In genomic region chr6:47477497-47478232, GRCh38 we compare ENCODE assay signal across 8 cellular contexts. TPM values are rescaled to one million over a fixed set of nuclear protein-coding genes. Genes with fewer than 3 reads are reported as not detected.
A peak's percentile ranks its signal among the peaks of the same experiment; 100 is the strongest.
DNase-seq lines count a peak whose midpoint lies in the region; ATAC-seq and TF ChIP-seq lines count a peak whose summit lies in the region.

CD2AP (plus strand) TSS chr6:47477789; CDS start chr6:47478245, 456 bp downstream.

- peak within 1 kb of the TSS; percentile 94 for H2AK9ac ChIP-seq in IMR-90 (replicated peaks; ENCODE audit: low read depth, low read length, poor library complexity)

- no peaks in the 10 kb centered on the region for H3K9me2 ChIP-seq in OCI-LY7 (ENCODE audit: insufficient read depth, low read length)

- H3K9me3 ChIP-seq in IMR-90 (ENCODE audit: control insufficient read depth, insufficient read depth, low read length) = no peaks in the 10 kb centered on the region
- no peaks in the 10 kb centered on the region for H3K9me3 ChIP-seq in OCI-LY7 (ENCODE audit: low read length)
- H3K9me3 ChIP-seq in mononuclear cell (ENCODE audit: low read depth, low read length) = no peaks in the 10 kb centered on the region

- H3K18ac ChIP-seq in IMR-90 (ENCODE audit: low read depth, low read length) = peak within 1 kb of the TSS; percentile 53

- peak within 1 kb of the TSS; percentile 92 for H3K23ac ChIP-seq in IMR-90 (ENCODE audit: low read depth, low read length)

- H3K4me1 ChIP-seq in IMR-90 (ENCODE audit: control insufficient read depth, insufficient read depth, low read length) = no peaks in the 10 kb centered on the region; the same call in 1 of the 2 replicates
- H3K4me1 ChIP-seq in OCI-LY7 (ENCODE audit: insufficient read depth, low read length, poor library complexity, severe bottlenecking) = peaks cover 54% of the 10 kb centered on the region
- peaks cover 17% of the 10 kb centered on the region for H3K4me1 ChIP-seq in mononuclear cell (ENCODE audit: insufficient read depth, low read length)

- H3K4ac ChIP-seq in IMR-90 (ENCODE audit: low read depth, low read length) = peak within 1 kb of the TSS; percentile 80

- peaks cover 81% of the 10 kb centered on the region for H3K79me2 ChIP-seq in OCI-LY7 (ENCODE audit: insufficient read depth, low read depth, low read length)

- no peak within 1 kb of the TSS; the same call in 2 of the 3 replicates for H2BK15ac ChIP-seq in IMR-90 (ENCODE audit: low read depth, low read length)

- ATAC-seq in GM21529 (IDR thresholded peaks at IDR 0.05; ENCODE audit: unreplicated experiment) (peak; percentile 86), IMR-90 (ENCODE audit: low read depth) (peak; percentile 94)

- dilution Hi-C loops in IMR-90 (cut with HindIII; ENCODE audit: low sequenced_read_pairs, unreplicated experiment) = no loop called here

- H2BK120ac ChIP-seq in IMR-90 (ENCODE audit: low read depth, low read length) = peak within 1 kb of the TSS; percentile 80

- peaks cover 0 to 22% of the 10 kb centered on the region in 2 experiments; a peak in 3 of 4 replicates for H3K79me1 ChIP-seq in IMR-90 (ENCODE audit: low read depth in 1 of 2, low read length in 2 of 2)

- CTCF ChIA-PET in IMR-90 (lab: Yijun Ruan, JAX) = interaction anchor here (0.6 kb wide), 1 partner anchor 318 kb away, joined by 4 read pairs; no protein-coding TSS in a partner anchor
- CTCF ChIA-PET in OCI-LY7 (lab: Charles Lee; ENCODE audit: unreplicated experiment) = interaction anchor here (0.6 to 1.2 kb wide), 3 partner anchors 12 to 69 kb away, joined by 3 to 4 read pairs (median 3); no protein-coding TSS in a partner anchor

- H3K4me2 ChIP-seq in IMR-90 (ENCODE audit: low read depth, low read length) (peak within 1 kb of the TSS; percentile 97), OCI-LY7 (ENCODE audit: low read length) (peak within 1 kb of the TSS; percentile 82)

- POLR2A ChIA-PET in IMR-90 (lab: Charles Lee; ENCODE audit: unreplicated experiment) (interaction anchor here (0.5 to 0.7 kb wide), 3 partner anchors 12 to 122 kb away, joined by 4 to 16 read pairs (median 13); no protein-coding TSS in a partner anchor), OCI-LY7 (lab: Charles Lee) (interaction anchor here (0.6 to 4.1 kb wide), 37 partner anchors 8 to 231 kb away, joined by 3 to 34 read pairs (median 4); no protein-coding TSS in a partner anchor)

- intact Hi-C loops in IMR-90 (cut with micrococcal nuclease) (loop anchor here (2.0 to 5.0 kb wide), 5 partner anchors 63 to 380 kb away; no protein-coding TSS in a partner anchor), OCI-LY7 (cut with micrococcal nuclease; ENCODE audit: unreplicated experiment) (loop anchor here (1.0 to 5.0 kb wide), 7 partner anchors 38 to 840 kb away; partner anchors contain the start of genes CYP39A1, SLC25A27 and TNFRSF21)

- H2BK5ac ChIP-seq in IMR-90 (ENCODE audit: low read depth, low read length, poor library complexity, severe bottlenecking) = peak within 1 kb of the TSS; percentile 53

- H4K8ac ChIP-seq in IMR-90 (ENCODE audit: low read depth in 2 of 2, low read length in 2 of 2) = peak within 1 kb of the TSS; percentile 69 to 90

- peak within 1 kb of the TSS; percentile 59 for H4K91ac ChIP-seq in IMR-90 (ENCODE audit: insufficient read depth, low read depth, low read length)

- peak within 1 kb of the TSS; percentile 83 for H3K56ac ChIP-seq in IMR-90 (ENCODE audit: extremely low read depth, insufficient read depth, low read length)

- H3K27me3 ChIP-seq in IMR-90 (ENCODE audit: control insufficient read depth, insufficient read depth, low read length) = no peaks in the 10 kb centered on the region
- H3K27me3 ChIP-seq in mononuclear cell (ENCODE audit: insufficient read depth, low read length) = no peaks in the 10 kb centered on the region

- peak within 1 kb of the TSS; percentile 96 for H3K9ac ChIP-seq in IMR-90 (ENCODE audit: low read depth, low read length)

- H3K27ac ChIP-seq in IMR-90 (ENCODE audit: insufficient read depth, low read length) (peak within 1 kb of the TSS; percentile 84), OCI-LY7 (ENCODE audit: low read depth, low read length, poor library complexity, severe bottlenecking) (peak within 1 kb of the TSS; percentile 97)

- TF ChIP-seq CTCF in IMR-90 (conservative IDR thresholded peaks at IDR 0.05; ENCODE audit: low read depth, low read length) (peak; percentile 11; the same call in 1 of the 2 replicates), OCI-LY7 (conservative IDR thresholded peaks at IDR 0.05; ENCODE audit: low read length) (0 out of 2 replicates have a peak, but pooled peaks have one; percentile 30), epithelial cell of esophagus (IDR thresholded peaks at IDR 0.05; ENCODE audit: insufficient read depth, low read depth, low read length, missing control alignments) (no peak)

- peak; percentile 77 for TF ChIP-seq POLR2A in IMR-90 (IDR thresholded peaks at IDR 0.05; ENCODE audit: low read depth, low read length)

- H2AFZ ChIP-seq in IMR-90 (replicated peaks; ENCODE audit: low read length, poor library complexity) = peak within 1 kb of the TSS; percentile 99
- peak within 1 kb of the TSS; percentile 73 for H2AFZ ChIP-seq in OCI-LY7 (ENCODE audit: low read length)

- DNase-seq in DMS153 treated with DMSO at 0.1 percent for 48 hours (lab: John Stamatoyannopoulos, UW; ENCODE audit: unreplicated experiment) (peak; percentile 83), IMR-90 (peak; percentile 74), OCI-LY7 (ENCODE audit: low spot score) (peak; percentile 98), activated T-cell treated with anti-CD3 and anti-CD28 coated beads for 4 hours (peak; percentile 83), epithelial cell of esophagus (ENCODE audit: low read depth) (peak; percentile 89)
- DNase-seq in stimulated activated CD8-positive, alpha-beta memory T cell treated with anti-CD3 and anti-CD28 coated beads, Interleukin-4, amount 100 ng/mL, for 24 hours (ENCODE audit: low read depth) = peak; percentile 84

- H3K36me3 ChIP-seq in IMR-90 (ENCODE audit: control insufficient read depth, insufficient read depth, low read length) (no peaks in the 10 kb centered on the region), OCI-LY7 (ENCODE audit: insufficient read depth, low read length) (peaks cover 8% of the 10 kb centered on the region; the same call in 1 of the 2 replicates)

- peak within 1 kb of the TSS; percentile 90 for H3K14ac ChIP-seq in IMR-90 (replicated peaks; ENCODE audit: low read depth, low read length)

- H4K20me1 ChIP-seq in IMR-90 (ENCODE audit: insufficient read depth, low read length) = peaks cover 5% of the 10 kb centered on the region; the same call in 1 of the 2 replicates
- H4K20me1 ChIP-seq in OCI-LY7 (ENCODE audit: insufficient read depth, low read length) = peaks cover 28% of the 10 kb centered on the region

- WGBS in IMR-90 (ENCODE audit: extremely low coverage in 2 of 2, insufficient read length in 1 of 2), 2 experiments = 0% methylated on average over 42 of the region's 83 CpGs; no CpG with 5 or more reads in 1 of the 2 experiments

- H3K9me1 ChIP-seq in IMR-90 (ENCODE audit: insufficient read depth, low read length) = no peaks in the 10 kb centered on the region

- no peak for TF ChIP-seq RAD21 in IMR-90 (IDR thresholded peaks at IDR 0.05; ENCODE audit: low read length)

- peak within 1 kb of the TSS; percentile 76; the same call in 1 of the 2 replicates for H2AK5ac ChIP-seq in IMR-90 (ENCODE audit: low read depth, low read length)

- H3K4me3 ChIP-seq in IMR-90 (ENCODE audit: insufficient read depth, low read depth, low read length) = peak within 1 kb of the TSS; percentile 92
- peak within 1 kb of the TSS; percentile 81 for H3K4me3 ChIP-seq in OCI-LY7 (ENCODE audit: low read depth, low read length, poor library complexity, severe bottlenecking)
- peak within 1 kb of the TSS; percentile 92 for H3K4me3 ChIP-seq in epithelial cell of esophagus (ENCODE audit: low read length)
- H3K4me3 ChIP-seq in mononuclear cell (ENCODE audit: low read length) = peak within 1 kb of the TSS; percentile 76

- peak within 1 kb of the TSS; percentile 57 for H4K5ac ChIP-seq in IMR-90 (ENCODE audit: low read depth, low read length)

- no TSS peak for BruUV-seq in IMR-90 (replicated peaks; lab: Mats Ljungman, UMichigan)
- no TSS peak for BruUV-seq in OCI-LY7 (replicated peaks; lab: Mats Ljungman, UMichigan)

- in situ Hi-C loops in IMR-90 (cut with MboI; ENCODE audit: low sequenced_read_pairs) = no loop called here

- H2BK20ac ChIP-seq in IMR-90 (ENCODE audit: low read depth, low read length) = no peak within 1 kb of the TSS; the same call in 1 of the 2 replicates

TF ChIP-seq in IMR-90, 13 proteins besides CTCF, POLR2A, EP300 and RAD21 (continues in another document):
- TF ChIP-seq MAFK (IDR thresholded peaks at IDR 0.05; ENCODE audit: low read depth, low read length) = no peak
- peak; percentile 47; the same call in 1 of the 2 replicates for TF ChIP-seq MXI1 (IDR thresholded peaks at IDR 0.05; ENCODE audit: borderline replicate concordance, low read depth, low read length)
- no peak for TF ChIP-seq SMC3 (IDR thresholded peaks at IDR 0.05; ENCODE audit: low read depth, low read length)
- no peak for TF ChIP-seq FOS (IDR thresholded peaks at IDR 0.05; ENCODE audit: low read depth, low read length)
- TF ChIP-seq RCOR1 (IDR thresholded peaks at IDR 0.05; ENCODE audit: insufficient replicate concordance, low read length) = no peak
- TF ChIP-seq, protein P1, sequence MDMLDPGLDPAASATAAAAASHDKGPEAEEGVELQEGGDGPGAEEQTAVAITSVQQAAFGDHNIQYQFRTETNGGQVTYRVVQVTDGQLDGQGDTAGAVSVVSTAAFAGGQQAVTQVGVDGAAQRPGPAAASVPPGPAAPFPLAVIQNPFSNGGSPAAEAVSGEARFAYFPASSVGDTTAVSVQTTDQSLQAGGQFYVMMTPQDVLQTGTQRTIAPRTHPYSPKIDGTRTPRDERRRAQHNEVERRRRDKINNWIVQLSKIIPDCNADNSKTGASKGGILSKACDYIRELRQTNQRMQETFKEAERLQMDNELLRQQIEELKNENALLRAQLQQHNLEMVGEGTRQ (IDR thresholded peaks at IDR 0.05; ENCODE audit: low read depth, low read length) = no peak
- TF ChIP-seq ELK1 (IDR thresholded peaks at IDR 0.05; ENCODE audit: borderline replicate concordance, low read depth, low read length) = no peak

RNA-seq across cellular contexts. Expression of gene CD2AP, which starts in this region (rescaled TPM):
- 7.5 and 18.3 TPM in 2 replicates for total RNA-seq in IMR-90 (2012; rRNA removed)
- polyA plus RNA-seq in IMR-90 (2012; rRNA removed) = 4.0 and 5.3 TPM in 2 replicates
- 0.40 and 0.61 TPM in 2 replicates for polyA plus RNA-seq in IMR-90 (2012; cell fraction: cytosol; rRNA removed)
- 0.71 and 3.3 TPM in 2 replicates for polyA plus RNA-seq in IMR-90 (2012; cell fraction: nucleus; rRNA removed; ENCODE audit: low replicate concordance)
- total RNA-seq in OCI-LY7 (2014; rRNA removed; shearing (Covaris generic)) = 26.6 and 30.0 TPM in 2 replicates
- 58.0 and 61.7 TPM in 2 replicates for total RNA-seq in OCI-LY7 (2022)
- 42.8 TPM for total RNA-seq in mononuclear cell

Comparison
In these comparisons a context has a peak if more than half of its experiments do, and no peak if none do; other contexts are left out.
1. Peak in every context shown above with its lines: DNase-seq, ATAC-seq, H3K4me3 ChIP-seq and H3K27ac ChIP-seq.